In the genomic region with DNA sequence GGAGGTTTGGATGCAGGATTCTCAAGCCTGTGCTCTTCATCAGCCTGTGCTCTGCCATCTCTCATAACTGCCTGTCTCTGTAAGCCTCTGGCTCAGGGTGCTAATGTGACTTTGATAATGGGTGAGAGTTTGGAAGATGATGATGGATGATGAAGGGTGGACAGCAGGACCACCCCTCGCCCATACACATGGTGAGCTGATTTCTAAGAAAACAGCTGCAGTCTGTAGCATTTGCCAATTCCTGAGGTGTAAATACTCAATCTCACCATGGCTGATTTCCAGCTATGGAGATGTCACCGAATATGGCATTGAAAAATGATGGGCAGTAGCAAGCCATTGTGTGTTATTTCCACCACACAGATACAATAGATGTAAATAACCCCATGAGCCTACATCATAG, we compare ENCODE assay signal across 28 cellular contexts.
"Had no signal": no experiment of that assay in that cellular context is flagged by ENCODE, and none has a peak within 500 bp of the region (broad histone marks: within the 10 kb centered on the region; RNA-seq: fewer than 3 reads in every experiment).

No MANE protein-coding gene starts in this region.

- H3K4me3 Mint-ChIP-seq: stimulated activated effector memory CD8-positive, alpha-beta T cell treated with anti-CD3 and anti-CD28 coated beads, Interleukin-12 subunit alpha, Interleukin-12 subunit beta, amount 100 ng/mL, for 72 hours; stimulated activated memory B cell treated with anti-CD40 and anti-IgM and Interleukin-4, amounts not matched to agents 10 μg/mL and 1 μg/mL and 100 μg/mL, for 72 hours; stimulated activated naive B cell treated with anti-CD40 and anti-IgM and Interleukin-4, amounts not matched to agents 10 μg/mL and 1 μg/mL and 100 μg/mL, for 72 hours; stimulated activated naive CD8-positive, alpha-beta T cell treated with anti-CD3 and anti-CD28 coated beads, Interleukin-15, amount 100 ng/mL, for 72 hours; stimulated activated naive CD8-positive, alpha-beta T cell treated with anti-CD3 and anti-CD28 coated beads, Interleukin-15, Interleukin-2, amounts not matched to agents 100 ng/mL and 50 ng/mL, for 24 hours; type B pancreatic cell had no signal

- H3K27me3 Mint-ChIP-seq: stimulated activated memory B cell treated with anti-CD40 and anti-IgM and Interleukin-4, amounts not matched to agents 10 μg/mL and 1 μg/mL and 100 μg/mL, for 72 hours; stimulated activated naive CD8-positive, alpha-beta T cell treated with anti-CD3 and anti-CD28 coated beads, Interleukin-15, amount 100 ng/mL, for 72 hours; stimulated activated naive CD8-positive, alpha-beta T cell treated with anti-CD3 and anti-CD28 coated beads, Interleukin-15, Interleukin-2, amounts not matched to agents 100 ng/mL and 50 ng/mL, for 24 hours; type B pancreatic cell had no signal

- H3K36me3 Mint-ChIP-seq: stimulated activated effector memory CD8-positive, alpha-beta T cell treated with anti-CD3 and anti-CD28 coated beads, Interleukin-12 subunit alpha, Interleukin-12 subunit beta, amount 100 ng/mL, for 72 hours; type B pancreatic cell had no signal

- H3K4me1 ChIP-seq: stomach, suprapubic skin, testis, thyroid gland, tibial artery, tibial nerve, transverse colon, upper lobe of right lung, uterus, vagina had no signal

- H3K36me3 ChIP-seq: suprapubic skin, thoracic aorta, thyroid gland, transverse colon, upper lobe of right lung, uterus, vagina had no signal

- H3K4me3 ChIP-seq: stomach, suprapubic skin, testis, thoracic aorta, thyroid gland, tibial artery, tibial nerve, transverse colon, upper lobe of right lung, uterus, vagina had no signal

- DNase-seq: stimulated activated CD4-positive, alpha-beta T cell treated with anti-CD3 and anti-CD28 coated beads, Interleukin-2, amount 100 ng/mL, for 24 hours; stimulated activated CD4-positive, alpha-beta T cell treated with anti-CD3 and anti-CD28 coated beads, Interleukin-2, amount 100 ng/mL, for 48 hours; stimulated activated CD4-positive, alpha-beta T cell treated with anti-CD3 and anti-CD28 coated beads, Interleukin-4, amount 100 ng/mL, for 1 hour; stimulated activated CD4-positive, alpha-beta T cell treated with anti-CD3 and anti-CD28 coated beads, Interleukin-4, amount 100 ng/mL, for 24 hours; stimulated activated CD4-positive, alpha-beta T cell treated with anti-CD3 and anti-CD28 coated beads, Interleukin-4, amount 100 ng/mL, for 4 hours; stimulated activated CD8-positive, alpha-beta memory T cell treated with anti-CD3 and anti-CD28 coated beads, Interleukin-4, amount 100 ng/mL, for 48 hours; stimulated activated naive B cell treated with anti-CD40 and anti-IgM and Interleukin-4, amounts not matched to agents 10 μg/mL and 1 μg/mL and 100 μg/mL, for 72 hours; stimulated activated naive CD4-positive, alpha-beta T cell; stimulated activated naive CD4-positive, alpha-beta T cell treated with Interleukin-2 at 50 U/mL for 16 hours; stimulated activated naive CD8-positive, alpha-beta T cell treated with anti-CD3 and anti-CD28 coated beads, Interleukin-15, amount 100 ng/mL, for 72 hours; stimulated activated naive CD8-positive, alpha-beta T cell treated with anti-CD3 and anti-CD28 coated beads, Interleukin-15, Interleukin-2, amounts not matched to agents 100 U/mL and 50 U/mL, for 24 hours; stomach; substantia nigra; testis; thyroid gland; tibial artery; transverse colon; trophoblast cell; upper lobe of right lung; uterus had no signal

- H3K9me3 ChIP-seq: stomach, suprapubic skin, testis, thoracic aorta, thyroid gland, tibial artery, tibial nerve, transverse colon, upper lobe of right lung, uterus, vagina had no signal

- H3K27ac Mint-ChIP-seq: stimulated activated effector memory CD8-positive, alpha-beta T cell treated with anti-CD3 and anti-CD28 coated beads, Interleukin-12 subunit alpha, Interleukin-12 subunit beta, amount 100 ng/mL, for 72 hours; stimulated activated memory B cell treated with anti-CD40 and anti-IgM and Interleukin-4, amounts not matched to agents 10 μg/mL and 1 μg/mL and 100 μg/mL, for 72 hours; stimulated activated naive B cell treated with anti-CD40 and anti-IgM and Interleukin-4, amounts not matched to agents 10 μg/mL and 1 μg/mL and 100 μg/mL, for 72 hours; stimulated activated naive CD8-positive, alpha-beta T cell treated with anti-CD3 and anti-CD28 coated beads, Interleukin-15, Interleukin-2, amounts not matched to agents 100 ng/mL and 50 ng/mL, for 24 hours; type B pancreatic cell had no signal

- H3K27me3 ChIP-seq: stomach, suprapubic skin, testis, thyroid gland, tibial artery, tibial nerve, transverse colon, upper lobe of right lung, uterus, vagina had no signal

- H3K27ac ChIP-seq: stomach, suprapubic skin, testis, thoracic aorta, thyroid gland, tibial artery, tibial nerve, transverse colon, upper lobe of right lung, uterus, vagina had no signal

- ATAC-seq: stimulated activated effector memory CD8-positive, alpha-beta T cell treated with anti-CD3 and anti-CD28 coated beads, Interleukin-12 subunit alpha, Interleukin-12 subunit beta, amount 100 ng/mL, for 72 hours; stimulated activated memory B cell treated with anti-CD40 and anti-IgM and Interleukin-4, amounts not matched to agents 10 μg/mL and 1 μg/mL and 100 μg/mL, for 72 hours; stimulated activated naive B cell treated with anti-CD40 and anti-IgM and Interleukin-4, amounts not matched to agents 10 μg/mL and 1 μg/mL and 100 μg/mL, for 72 hours; stimulated activated naive CD8-positive, alpha-beta T cell treated with anti-CD3 and anti-CD28 coated beads, Interleukin-15, amount 100 ng/mL, for 72 hours; stimulated activated naive CD8-positive, alpha-beta T cell treated with anti-CD3 and anti-CD28 coated beads, Interleukin-15, Interleukin-2, amounts not matched to agents 100 U/mL and 50 U/mL, for 24 hours; upper lobe of right lung had no signal

- H3K9me3 Mint-ChIP-seq: stimulated activated effector memory CD8-positive, alpha-beta T cell treated with anti-CD3 and anti-CD28 coated beads, Interleukin-12 subunit alpha, Interleukin-12 subunit beta, amount 100 ng/mL, for 72 hours; stimulated activated memory B cell treated with anti-CD40 and anti-IgM and Interleukin-4, amounts not matched to agents 10 μg/mL and 1 μg/mL and 100 μg/mL, for 72 hours; stimulated activated naive B cell treated with anti-CD40 and anti-IgM and Interleukin-4, amounts not matched to agents 10 μg/mL and 1 μg/mL and 100 μg/mL, for 72 hours; stimulated activated naive CD8-positive, alpha-beta T cell treated with anti-CD3 and anti-CD28 coated beads, Interleukin-15, amount 100 ng/mL, for 72 hours; stimulated activated naive CD8-positive, alpha-beta T cell treated with anti-CD3 and anti-CD28 coated beads, Interleukin-15, Interleukin-2, amounts not matched to agents 100 ng/mL and 50 ng/mL, for 24 hours; type B pancreatic cell had no signal

- H3K4me1 Mint-ChIP-seq: stimulated activated memory B cell treated with anti-CD40 and anti-IgM and Interleukin-4, amounts not matched to agents 10 μg/mL and 1 μg/mL and 100 μg/mL, for 72 hours; stimulated activated naive B cell treated with anti-CD40 and anti-IgM and Interleukin-4, amounts not matched to agents 10 μg/mL and 1 μg/mL and 100 μg/mL, for 72 hours; stimulated activated naive CD8-positive, alpha-beta T cell treated with anti-CD3 and anti-CD28 coated beads, Interleukin-15, amount 100 ng/mL, for 72 hours had no signal
